2 cellular contexts compared by ENCODE assay signal in the genomic region with DNA sequence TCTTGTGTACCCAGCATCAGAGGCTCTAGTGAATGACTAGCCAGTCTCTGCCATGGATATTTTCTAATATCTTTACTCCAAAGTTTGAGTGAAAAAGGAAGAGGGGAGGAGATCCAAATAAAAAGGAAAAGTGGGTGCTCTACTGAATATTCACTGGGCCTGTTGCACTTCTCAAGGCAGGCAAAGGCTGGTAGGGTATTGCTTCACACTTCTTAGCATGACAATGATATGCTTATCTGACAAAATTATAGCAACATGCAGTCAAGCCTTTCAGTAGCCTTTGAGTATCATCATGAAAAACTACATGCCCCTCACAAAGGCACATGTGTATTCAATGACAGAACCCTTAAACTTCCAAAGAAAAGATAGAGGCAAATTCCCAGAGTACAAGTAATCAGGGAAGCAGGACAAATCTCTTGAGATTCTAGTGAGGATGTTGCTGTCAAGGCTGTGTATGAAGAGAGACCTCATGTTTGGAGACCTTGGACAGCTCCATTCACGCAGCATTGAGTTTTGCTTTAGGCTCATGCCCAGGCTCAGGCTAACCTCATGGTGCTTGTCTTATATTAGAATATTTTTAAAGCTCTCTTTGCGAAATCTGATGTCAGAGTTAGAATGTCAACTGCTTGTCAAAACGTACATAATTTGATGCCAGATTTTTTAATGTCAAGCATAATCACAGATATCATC.
TF ChIP-seq lines count a peak whose summit lies in the region.

No MANE protein-coding gene starts in this region.

TF ChIP-seq in K562, 482 proteins besides CTCF, POLR2A, EP300 and RAD21 (continued from another document):
- TF ChIP-seq, protein P1, sequence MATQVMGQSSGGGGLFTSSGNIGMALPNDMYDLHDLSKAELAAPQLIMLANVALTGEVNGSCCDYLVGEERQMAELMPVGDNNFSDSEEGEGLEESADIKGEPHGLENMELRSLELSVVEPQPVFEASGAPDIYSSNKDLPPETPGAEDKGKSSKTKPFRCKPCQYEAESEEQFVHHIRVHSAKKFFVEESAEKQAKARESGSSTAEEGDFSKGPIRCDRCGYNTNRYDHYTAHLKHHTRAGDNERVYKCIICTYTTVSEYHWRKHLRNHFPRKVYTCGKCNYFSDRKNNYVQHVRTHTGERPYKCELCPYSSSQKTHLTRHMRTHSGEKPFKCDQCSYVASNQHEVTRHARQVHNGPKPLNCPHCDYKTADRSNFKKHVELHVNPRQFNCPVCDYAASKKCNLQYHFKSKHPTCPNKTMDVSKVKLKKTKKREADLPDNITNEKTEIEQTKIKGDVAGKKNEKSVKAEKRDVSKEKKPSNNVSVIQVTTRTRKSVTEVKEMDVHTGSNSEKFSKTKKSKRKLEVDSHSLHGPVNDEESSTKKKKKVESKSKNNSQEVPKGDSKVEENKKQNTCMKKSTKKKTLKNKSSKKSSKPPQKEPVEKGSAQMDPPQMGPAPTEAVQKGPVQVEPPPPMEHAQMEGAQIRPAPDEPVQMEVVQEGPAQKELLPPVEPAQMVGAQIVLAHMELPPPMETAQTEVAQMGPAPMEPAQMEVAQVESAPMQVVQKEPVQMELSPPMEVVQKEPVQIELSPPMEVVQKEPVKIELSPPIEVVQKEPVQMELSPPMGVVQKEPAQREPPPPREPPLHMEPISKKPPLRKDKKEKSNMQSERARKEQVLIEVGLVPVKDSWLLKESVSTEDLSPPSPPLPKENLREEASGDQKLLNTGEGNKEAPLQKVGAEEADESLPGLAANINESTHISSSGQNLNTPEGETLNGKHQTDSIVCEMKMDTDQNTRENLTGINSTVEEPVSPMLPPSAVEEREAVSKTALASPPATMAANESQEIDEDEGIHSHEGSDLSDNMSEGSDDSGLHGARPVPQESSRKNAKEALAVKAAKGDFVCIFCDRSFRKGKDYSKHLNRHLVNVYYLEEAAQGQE (CRISPR knock-in tag; IDR thresholded peaks at IDR 0.05; ENCODE audit: low read depth) = peak; percentile 80; the same call in 1 of the 2 replicates
- peak; percentile 82 for TF ChIP-seq MIER1 (IDR thresholded peaks at IDR 0.05; ENCODE audit: low read depth)
- TF ChIP-seq EHMT2 (IDR thresholded peaks at IDR 0.05) = peak; percentile 90

TF ChIP-seq in liver, 16 proteins besides CTCF, POLR2A, EP300 and RAD21 (continued from another document):
- TF ChIP-seq, protein P1 (IDR thresholded peaks at IDR 0.05) = peak; percentile 74
